23 cellular contexts compared by ENCODE assay signal in the genomic region with DNA sequence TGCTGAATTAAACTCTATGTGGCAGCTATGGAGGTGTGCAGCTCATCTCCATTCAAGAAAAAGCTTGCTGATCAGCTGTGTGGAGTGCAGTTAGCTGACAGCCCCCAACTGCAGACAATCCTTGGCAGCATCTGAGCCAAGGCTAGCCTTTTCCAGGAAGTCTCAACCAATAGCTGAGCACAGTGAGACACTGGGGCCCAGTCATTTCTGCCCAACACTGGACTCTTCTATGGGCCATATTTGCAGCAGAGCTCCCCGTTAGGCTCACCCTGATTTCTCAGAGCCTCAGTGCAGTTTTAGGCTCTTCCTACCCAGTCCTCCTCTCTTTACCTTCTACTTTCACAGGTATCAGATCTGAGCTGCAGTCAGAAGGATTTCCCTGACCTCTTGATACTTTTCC. TPM values are rescaled to one million over a fixed set of nuclear protein-coding genes. Genes with fewer than 3 reads are reported as not detected.
"Had no signal": no experiment of that assay in that cellular context is flagged by ENCODE, and none has a peak within 500 bp of the region (broad histone marks: within the 10 kb centered on the region; RNA-seq: fewer than 3 reads in every experiment).

No MANE protein-coding gene starts in this region.

- H3K4me3 ChIP-seq: Peyer's patch, SJSA1 had no signal

- DNase-seq: activated CD4-positive, alpha-beta T cell treated with anti-CD3 and anti-CD28 coated beads for 48 hours; activated CD4-positive, alpha-beta T cell treated with anti-CD3 and anti-CD28 coated beads, Interleukin-2, amount 50 U/mL, for 4 hours; activated CD4-positive, CD25-positive, alpha-beta regulatory T cell treated with anti-CD3 and anti-CD28 coated beads, Interleukin-2, amount 50 U/mL, for 72 hours; activated CD8-positive, alpha-beta memory T cell treated with anti-CD3 and anti-CD28 coated beads, Interleukin-2, amount 10 ng/mL, durations not matched to agents 7 days and 5 days; activated effector memory CD4-positive, alpha-beta T cell treated with anti-CD3 and anti-CD28 coated beads, Interleukin-2, amount 50 U/mL, for 16 hours; activated naive CD4-positive, alpha-beta T cell treated with Interleukin-2 at 50 U/mL for 16 hours; activated naive CD8-positive, alpha-beta T cell treated with anti-CD3 and anti-CD28 coated beads, Interleukin-2, amount 50 U/mL, for 24 hours; activated T-cell treated with anti-CD3 and anti-CD28 coated beads, Interleukin-2, amount 50 U/mL, for 24 hours; amygdala; Karpas-422; NCI-H1436 treated with DMSO at 0.1 percent for 48 hours; NCI-H187; NCI-H2081; NCI-H524; Peyer's patch; SHP77 had no signal

- H3K4me3 Mint-ChIP-seq: activated CD8-positive, alpha-beta memory T cell treated with anti-CD3 and anti-CD28 coated beads, Interleukin-2, amount 10 ng/mL, durations not matched to agents 7 days and 5 days; activated naive CD8-positive, alpha-beta T cell treated with anti-CD3 and anti-CD28 coated beads, Interleukin-2, amount 50 U/mL, for 24 hours; activated T-cell treated with anti-CD3 and anti-CD28 coated beads, Interleukin-2, amount 50 U/mL, for 24 hours; brain; T-helper 1 cell treated with Interleukin-12 subunit alpha and Interleukin-12 subunit beta and Interleukin-4 antibody, amounts not matched to agents 30 μg/mL and 1 μg/mL, for 36 hours; WTC11 had no signal

- H3K27ac Mint-ChIP-seq: activated CD8-positive, alpha-beta memory T cell treated with anti-CD3 and anti-CD28 coated beads, Interleukin-2, amount 10 ng/mL, durations not matched to agents 7 days and 5 days; activated naive CD4-positive, alpha-beta T cell treated with anti-CD3 and anti-CD28 coated beads, Interleukin-2, amount 50 U/mL, for 72 hours; activated naive CD8-positive, alpha-beta T cell treated with anti-CD3 and anti-CD28 coated beads, Interleukin-2, amount 50 U/mL, for 24 hours; activated T-cell treated with anti-CD3 and anti-CD28 coated beads, Interleukin-2, amount 50 U/mL, for 24 hours; brain; T-helper 1 cell treated with Interleukin-12 subunit alpha and Interleukin-12 subunit beta and Interleukin-4 antibody, amounts not matched to agents 30 μg/mL and 1 μg/mL, for 36 hours; WTC11 had no signal

- H3K9me3 ChIP-seq: Peyer's patch, SJSA1 had no signal

- H3K9me3 Mint-ChIP-seq: activated naive CD4-positive, alpha-beta T cell treated with anti-CD3 and anti-CD28 coated beads, Interleukin-2, amount 50 U/mL, for 72 hours; activated naive CD8-positive, alpha-beta T cell treated with anti-CD3 and anti-CD28 coated beads, Interleukin-2, amount 50 U/mL, for 24 hours; brain; T-helper 1 cell treated with Interleukin-12 subunit alpha and Interleukin-12 subunit beta and Interleukin-4 antibody, amounts not matched to agents 30 μg/mL and 1 μg/mL, for 36 hours; WTC11 had no signal

- H3K4me1 Mint-ChIP-seq: activated CD8-positive, alpha-beta memory T cell treated with anti-CD3 and anti-CD28 coated beads, Interleukin-2, amount 10 ng/mL, durations not matched to agents 7 days and 5 days; brain; WTC11 had no signal

- H3K4me1 ChIP-seq: Peyer's patch had no signal

- H3K27ac ChIP-seq: Peyer's patch, RWPE1, SJSA1 had no signal

- H3K36me3 Mint-ChIP-seq: activated CD8-positive, alpha-beta memory T cell treated with anti-CD3 and anti-CD28 coated beads, Interleukin-2, amount 10 ng/mL, durations not matched to agents 7 days and 5 days; activated naive CD4-positive, alpha-beta T cell treated with anti-CD3 and anti-CD28 coated beads, Interleukin-2, amount 50 U/mL, for 72 hours; brain; WTC11 had no signal

- H3K36me3 ChIP-seq: Peyer's patch, SJSA1 had no signal

- H3K27me3 Mint-ChIP-seq: activated CD8-positive, alpha-beta memory T cell treated with anti-CD3 and anti-CD28 coated beads, Interleukin-2, amount 10 ng/mL, durations not matched to agents 7 days and 5 days; activated naive CD8-positive, alpha-beta T cell treated with anti-CD3 and anti-CD28 coated beads, Interleukin-2, amount 50 U/mL, for 24 hours had no signal

- H3K27me3 ChIP-seq: Peyer's patch, SJSA1 had no signal

RNA-seq across cellular contexts. Expression of a gene that starts 12.9 kb away (rescaled TPM):
- total RNA-seq: activated CD8-positive, alpha-beta memory T cell treated with anti-CD3 and anti-CD28 coated beads, Interleukin-2, amount 10 ng/mL, durations not matched to agents 7 days and 5 days; activated naive CD4-positive, alpha-beta T cell treated with anti-CD3 and anti-CD28 coated beads, Interleukin-2, amount 50 U/mL, for 72 hours; astrocyte; Peyer's patch; SJSA1; WTC11 had no signal
